8 cellular contexts compared by ENCODE assay signal in the genomic region with DNA sequence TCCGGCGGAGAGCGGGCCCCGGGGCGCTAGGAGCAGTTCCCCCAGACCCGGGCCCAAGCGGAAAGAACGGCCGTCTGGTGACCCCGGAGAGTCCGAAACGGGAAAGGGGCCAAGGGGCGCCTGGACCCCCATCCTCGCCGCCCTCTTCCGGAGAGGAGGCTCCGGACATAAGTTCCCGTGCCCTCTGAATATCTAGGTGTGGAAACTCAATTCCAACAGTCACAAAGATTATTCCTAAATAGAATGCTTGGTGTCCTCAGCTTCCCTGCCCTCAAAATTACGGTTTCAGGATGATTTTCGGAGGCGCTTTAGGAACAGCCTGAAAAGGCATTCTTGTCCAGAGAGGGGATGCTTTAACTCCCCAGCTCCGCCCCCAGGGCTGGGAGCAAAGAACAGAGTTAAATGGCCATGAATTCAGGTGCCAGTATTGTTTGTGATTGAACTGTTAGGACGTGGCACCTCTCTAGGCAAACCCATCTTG. TPM values are rescaled to one million over a fixed set of nuclear protein-coding genes. Genes with fewer than 3 reads are reported as not detected.
DNase-seq lines count a peak whose midpoint lies in the region; ATAC-seq and TF ChIP-seq lines count a peak whose summit lies in the region.

No MANE protein-coding gene starts in this region.

- no peak for TF ChIP-seq POLR2A in prostate gland (IDR thresholded peaks at IDR 0.05)

- 6% methylated on average over 12 of the region's 23 CpGs for WGBS in prostate gland

- peak overlapping the region; percentile 84 for H3K27ac ChIP-seq in RWPE2 (ENCODE audit: poor library complexity, severe bottlenecking)
- peak overlapping the region; percentile 84 to 91 for H3K27ac ChIP-seq in prostate gland

- H3K4me1 ChIP-seq in RWPE2 (ENCODE audit: insufficient read depth, poor library complexity, severe bottlenecking): peaks cover 15% of the 10 kb centered on the region
- H3K4me1 ChIP-seq in prostate gland (replicated peaks): no peaks in the 10 kb centered on the region

- DNase-seq in ELR (ENCODE audit: low read depth) (peak; percentile 47), RWPE2 (ENCODE audit: low spot score) (no peak), foreskin fibroblast (peak; percentile 26 to 63), prostate gland (ENCODE audit: low spot score) (no peak)
- no peak for DNase-seq in effector CD4-positive, alpha-beta T cell
- DNase-seq in stimulated activated CD4-positive, alpha-beta T cell treated with anti-CD3 and anti-CD28 coated beads, Interleukin-1b, Interleukin-23, amount 100 ng/mL, for 48 hours: no peak

- H3K9me3 ChIP-seq in RWPE2 (ENCODE audit: severe bottlenecking) (no peaks in the 10 kb centered on the region), prostate gland (no peaks in the 10 kb centered on the region)

- intact Hi-C loops in prostate gland (cut with DNase I): loop anchor here (5.0 kb wide), 2 partner anchors 112 to 182 kb away; no protein-coding TSS in a partner anchor

- H3K36me3 ChIP-seq in RWPE2 (ENCODE audit: low read depth) (peaks cover 28% of the 10 kb centered on the region), prostate gland (no peaks in the 10 kb centered on the region)

- H3K4me3 ChIP-seq in RWPE2 (ENCODE audit: severe bottlenecking): peak overlapping the region; percentile 95
- H3K4me3 ChIP-seq in foreskin fibroblast (ENCODE audit: low read depth in 1 of 2, low read length in 2 of 2): peak overlapping the region; percentile 59 to 76
- peak overlapping the region; percentile 71 to 74 for H3K4me3 ChIP-seq in prostate gland

- H3K27me3 ChIP-seq in RWPE2 (ENCODE audit: insufficient read depth, poor library complexity, severe bottlenecking): no peaks in the 10 kb centered on the region
- H3K27me3 ChIP-seq in prostate gland (replicated peaks; ENCODE audit: insufficient read depth): no peaks in the 10 kb centered on the region

- no peak for TF ChIP-seq CTCF in RWPE2 (IDR thresholded peaks at IDR 0.05; ENCODE audit: poor library complexity, severe bottlenecking)
- no peak for TF ChIP-seq CTCF in foreskin fibroblast (IDR thresholded peaks at IDR 0.05; ENCODE audit: low read depth, low read length)
- TF ChIP-seq CTCF in prostate gland (IDR thresholded peaks at IDR 0.05): no peak

- ATAC-seq in RWPE2 (ENCODE audit: low read depth) (no peak; the same call in 2 of the 3 replicates), GM18502 (IDR thresholded peaks at IDR 0.05; ENCODE audit: poor library complexity, unreplicated experiment) (no peak), GM21723 (IDR thresholded peaks at IDR 0.05; ENCODE audit: unreplicated experiment) (no peak)

RNA-seq across cellular contexts. Expression of gene LHFPL2, which starts 0.7 kb away (rescaled TPM):
- 10 to 100 TPM; 13.7 to 40.4 TPM for total RNA-seq in prostate gland

Comparison
In these comparisons a context has a peak if more than half of its experiments do, and no peak if none do; other contexts are left out.
1. DNase-seq: peak in ELR (single experiment) and foreskin fibroblast (2 of 2); none in RWPE2 (single experiment), prostate gland (single experiment), effector CD4-positive, alpha-beta T cell (single experiment) and stimulated activated CD4-positive, alpha-beta T cell treated with anti-CD3 and anti-CD28 coated beads, Interleukin-1b, Interleukin-23, amount 100 ng/mL, for 48 hours (single experiment).
2. Peak in every context shown above with its lines, with median percentiles within 50 percentile points of each other: H3K4me3 ChIP-seq.